In the genomic region with DNA sequence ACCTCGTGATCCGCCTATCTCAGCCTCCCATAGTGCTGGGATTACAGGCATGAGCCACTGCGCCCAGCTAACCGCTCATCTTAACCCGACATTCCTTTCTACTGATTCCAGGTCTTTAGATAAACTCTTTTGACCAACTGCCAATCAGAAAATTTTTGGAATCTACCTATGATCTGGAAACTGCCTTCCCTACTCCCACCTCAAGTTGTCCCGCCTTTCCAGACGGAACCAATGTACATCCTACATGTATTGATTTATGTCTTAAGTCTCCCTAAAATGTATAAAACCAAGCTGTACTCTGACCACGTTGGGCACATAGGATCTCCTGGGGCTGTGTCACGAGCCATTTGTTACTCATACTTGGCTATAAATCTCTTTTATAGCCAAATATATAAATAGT, we compare ENCODE assay signal across 25 cellular contexts. TPM values are rescaled to one million over a fixed set of nuclear protein-coding genes. Genes with fewer than 3 reads are reported as not detected.
DNase-seq lines count a peak whose midpoint lies in the region; ATAC-seq and TF ChIP-seq lines count a peak whose summit lies in the region.
"Had no signal": no experiment of that assay in that cellular context is flagged by ENCODE, and none has a peak within 500 bp of the region (broad histone marks: within the 10 kb centered on the region; RNA-seq: fewer than 3 reads in every experiment).

No MANE protein-coding gene starts in this region.

- H3K9me3 ChIP-seq in T-helper 17 cell (ENCODE audit: control insufficient read depth, low read length, poor library complexity, severe bottlenecking) (no peaks in the 10 kb centered on the region), mucosa of descending colon (no peaks in the 10 kb centered on the region)
- H3K9me3 ChIP-seq: left lung, suprapubic skin had no signal

- H3K4me3 ChIP-seq in mucosa of descending colon: no peak overlapping the region
- H3K4me3 ChIP-seq: hepatocyte, left lung, suprapubic skin had no signal

- no peak overlapping the region for H3K4me3 Mint-ChIP-seq in T-helper 17 cell
- H3K4me3 Mint-ChIP-seq: activated CD4-positive, alpha-beta memory T cell treated with anti-CD3 and anti-CD28 coated beads, Interleukin-2, amount 10 ng/mL, durations not matched to agents 7 days and 5 days; activated naive CD8-positive, alpha-beta T cell treated with anti-CD3 and anti-CD28 coated beads, Interleukin-2, amount 50 U/mL, for 24 hours; CD14-positive monocyte; immature natural killer cell; naive thymus-derived CD4-positive, alpha-beta T cell; stimulated activated memory B cell treated with anti-CD40 and anti-IgM and Interleukin-4, amounts not matched to agents 10 μg/mL and 1 μg/mL and 100 μg/mL, for 72 hours had no signal

- intact Hi-C loops in mucosa of descending colon (cut with DNase I, micrococcal nuclease): no loop called here

- H3K36me3 Mint-ChIP-seq in T-helper 17 cell (ENCODE audit: low read depth): no peaks in the 10 kb centered on the region
- H3K36me3 Mint-ChIP-seq: CD14-positive monocyte; immature natural killer cell; naive thymus-derived CD4-positive, alpha-beta T cell; stimulated activated memory B cell treated with anti-CD40 and anti-IgM and Interleukin-4, amounts not matched to agents 10 μg/mL and 1 μg/mL and 100 μg/mL, for 72 hours had no signal

- DNase-seq in ELR (ENCODE audit: low read depth): peak; percentile 80
- DNase-seq in HT1080 (ENCODE audit: low read depth): peak; percentile 95
- DNase-seq in T-helper 17 cell: no peak
- no peak for DNase-seq in mucosa of descending colon
- DNase-seq in OCI-M1 (lab: John Stamatoyannopoulos, UW): no peak
- DNase-seq: activated T-cell treated with anti-CD3 and anti-CD28 coated beads for 4 hours, cerebellar nuclear complex, foreskin melanocyte, left lung, NCI-H2029 treated with DMSO at 0.1 percent for 48 hours, occipital lobe had no signal

- TF ChIP-seq CTCF in mucosa of descending colon (IDR thresholded peaks at IDR 0.05): no peak

- ATAC-seq in T-helper 17 cell (no peak), mucosa of descending colon (peak; percentile 61), GM18519 (IDR thresholded peaks at IDR 0.05; ENCODE audit: low FRiP score, unreplicated experiment) (no peak), HG02588 (IDR thresholded peaks at IDR 0.05; ENCODE audit: unreplicated experiment) (no peak)

- no peaks in the 10 kb centered on the region for H3K4me1 Mint-ChIP-seq in T-helper 17 cell
- H3K4me1 Mint-ChIP-seq: activated CD4-positive, alpha-beta memory T cell treated with anti-CD3 and anti-CD28 coated beads, Interleukin-2, amount 10 ng/mL, durations not matched to agents 7 days and 5 days; CD14-positive monocyte; naive thymus-derived CD4-positive, alpha-beta T cell; stimulated activated memory B cell treated with anti-CD40 and anti-IgM and Interleukin-4, amounts not matched to agents 10 μg/mL and 1 μg/mL and 100 μg/mL, for 72 hours had no signal

- H3K27ac Mint-ChIP-seq in T-helper 17 cell: peak overlapping the region; percentile 37
- H3K27ac Mint-ChIP-seq: activated CD4-positive, alpha-beta memory T cell treated with anti-CD3 and anti-CD28 coated beads, Interleukin-2, amount 10 ng/mL, durations not matched to agents 7 days and 5 days; activated naive CD8-positive, alpha-beta T cell treated with anti-CD3 and anti-CD28 coated beads, Interleukin-2, amount 50 U/mL, for 24 hours; CD14-positive monocyte; immature natural killer cell; stimulated activated memory B cell treated with anti-CD40 and anti-IgM and Interleukin-4, amounts not matched to agents 10 μg/mL and 1 μg/mL and 100 μg/mL, for 72 hours had no signal

- no peaks in the 10 kb centered on the region for H3K36me3 ChIP-seq in mucosa of descending colon (ENCODE audit: low read depth)
- H3K36me3 ChIP-seq: left lung, suprapubic skin had no signal

- no peaks in the 10 kb centered on the region for H3K4me1 ChIP-seq in mucosa of descending colon (ENCODE audit: low read depth)
- H3K4me1 ChIP-seq: left lung, suprapubic skin had no signal

- no peaks in the 10 kb centered on the region for H3K27me3 Mint-ChIP-seq in T-helper 17 cell
- H3K27me3 Mint-ChIP-seq: activated naive CD8-positive, alpha-beta T cell treated with anti-CD3 and anti-CD28 coated beads, Interleukin-2, amount 50 U/mL, for 24 hours; stimulated activated memory B cell treated with anti-CD40 and anti-IgM and Interleukin-4, amounts not matched to agents 10 μg/mL and 1 μg/mL and 100 μg/mL, for 72 hours had no signal

RNA-seq across cellular contexts. Expression of a gene that starts 3.2 kb away (rescaled TPM):
- 0.24 and 0.37 TPM in 2 replicates for total RNA-seq in HT1080 (2014; rRNA removed; shearing (Covaris generic))
- polyA plus RNA-seq in HT1080 (2015; cell fraction: cytosol; rRNA removed): not detected in 2 replicates
- 0.27 and 0.43 TPM in 2 replicates for polyA plus RNA-seq in HT1080 (2015; cell fraction: nucleus; rRNA removed)
- total RNA-seq in T-helper 17 cell (not detected), mucosa of descending colon (not detected)
- total RNA-seq: activated CD4-positive, alpha-beta memory T cell treated with anti-CD3 and anti-CD28 coated beads, Interleukin-2, amount 10 ng/mL, durations not matched to agents 7 days and 5 days; Calu3; epithelial cell of proximal tubule; hepatocyte; left lung; naive thymus-derived CD4-positive, alpha-beta T cell; occipital lobe; OCI-LY7; renal cortical epithelial cell had no signal
- polyA plus RNA-seq: CD14-positive monocyte; hepatocyte; immature natural killer cell; naive thymus-derived CD4-positive, alpha-beta T cell had no signal

RNA-seq across cellular contexts. Expression of a gene that starts 16.3 kb away (rescaled TPM):
- total RNA-seq in HT1080 (2014; rRNA removed; shearing (Covaris generic)): 0.30 and 2.7 TPM in 2 replicates
- 0.84 and 1.4 TPM in 2 replicates for polyA plus RNA-seq in HT1080 (2015; cell fraction: cytosol; rRNA removed)
- polyA plus RNA-seq in HT1080 (2015; cell fraction: nucleus; rRNA removed): 1.9 and 2.6 TPM in 2 replicates
- not detected for total RNA-seq in T-helper 17 cell
- total RNA-seq in mucosa of descending colon: 10 to 100 TPM; 20.1 to 67.5 (median 38.0) TPM
- total RNA-seq: naive thymus-derived CD4-positive, alpha-beta T cell had no signal
- polyA plus RNA-seq: CD14-positive monocyte; immature natural killer cell; naive thymus-derived CD4-positive, alpha-beta T cell had no signal

RNA-seq across cellular contexts. Expression of a gene that starts 30.8 kb away (rescaled TPM):
- total RNA-seq in HT1080 (2014; rRNA removed; shearing (Covaris generic)): 1.0 and 2.0 TPM in 2 replicates
- polyA plus RNA-seq in HT1080 (2015; cell fraction: cytosol; rRNA removed): 5.9 and 6.7 TPM in 2 replicates
- 6.6 and 10.1 TPM in 2 replicates for polyA plus RNA-seq in HT1080 (2015; cell fraction: nucleus; rRNA removed)
- total RNA-seq in T-helper 17 cell (100 to 1,000 TPM; 163 to 184 TPM), mucosa of descending colon (10 to 100 TPM in 1 of 3 donors, 1 to 10 TPM in 2; 8.2 to 14.4 (median 9.1) TPM)
- total RNA-seq: Calu3 had no signal

Comparison
In these comparisons a context has a peak if more than half of its experiments do, and no peak if none do; other contexts are left out.
1. DNase-seq: peak in ELR (single experiment) and HT1080 (single experiment); none in T-helper 17 cell (0 of 3), mucosa of descending colon (0 of 3) and OCI-M1 (single experiment).
2. RNA of a gene that starts 30.8 kb away (total RNA-seq): 163 to 184 TPM in T-helper 17 cell; 8.2 to 14.4 TPM in mucosa of descending colon and 1.0 to 2.0 TPM in HT1080; every median in the first group is over 10 times any median in the second.